ENCODE assay signal across 2 cellular contexts in genomic region chr22:38707984-38708383, GRCh38.
TF ChIP-seq lines count a peak whose summit lies in the region.

No MANE protein-coding gene starts in this region.

TF ChIP-seq in SK-N-SH, 30 proteins besides CTCF, POLR2A, EP300 and RAD21 (continued from another document):
- TF ChIP-seq REST (IDR thresholded peaks at IDR 0.05; ENCODE audit: low read depth, low read length) (no peak), TAF1 (IDR thresholded peaks at IDR 0.05; ENCODE audit: borderline replicate concordance, low read depth, low read length) (no peak), PBX3 (IDR thresholded peaks at IDR 0.05) (no peak), JUND (IDR thresholded peaks at IDR 0.05) (no peak), TEAD4 (IDR thresholded peaks at IDR 0.05; ENCODE audit: borderline replicate concordance, insufficient read depth) (no peak)

TF ChIP-seq in SK-N-SH treated with all-trans-retinoic acid at 6 μM for 48 hours, 23 proteins besides CTCF, POLR2A, EP300 and RAD21 (continued from another document):
- no peak for TF ChIP-seq POU6F1 (CRISPR knock-in tag; IDR thresholded peaks at IDR 0.05; ENCODE audit: borderline replicate concordance, low read depth)
- no peak for TF ChIP-seq ISL1 (CRISPR knock-in tag; IDR thresholded peaks at IDR 0.05)
- no peak for TF ChIP-seq TCF4 (CRISPR knock-in tag; IDR thresholded peaks at IDR 0.05; ENCODE audit: borderline replicate concordance)
- TF ChIP-seq ZC3H10 (CRISPR knock-in tag; IDR thresholded peaks at IDR 0.05), result no peak
- no peak for TF ChIP-seq SNAI2 (CRISPR knock-in tag; IDR thresholded peaks at IDR 0.05)
- TF ChIP-seq TSHZ2 (CRISPR knock-in tag; IDR thresholded peaks at IDR 0.05), result no peak
- TF ChIP-seq PPARA (CRISPR knock-in tag; IDR thresholded peaks at IDR 0.05; ENCODE audit: borderline replicate concordance), result no peak
- no peak for TF ChIP-seq ZNF565 (CRISPR knock-in tag; conservative IDR thresholded peaks at IDR 0.05; ENCODE audit: low read depth)
- no peak for TF ChIP-seq TOX (CRISPR knock-in tag; IDR thresholded peaks at IDR 0.05; ENCODE audit: borderline replicate concordance)
- TF ChIP-seq ZFP30 (CRISPR knock-in tag; IDR thresholded peaks at IDR 0.05), result no peak
